In genomic region chr5:38783011-38783551, GRCh38 we compare ENCODE assay signal across 10 cellular contexts.
DNase-seq lines count a peak whose midpoint lies in the region; ATAC-seq and TF ChIP-seq lines count a peak whose summit lies in the region.
"Had no signal": no experiment of that assay in that cellular context is flagged by ENCODE, and none has a peak within 500 bp of the region (broad histone marks: within the 10 kb centered on the region; RNA-seq: fewer than 3 reads in every experiment).

No MANE protein-coding gene starts in this region.

- DNase-seq in LHCN-M2 (ENCODE audit: low read depth) (peak; percentile 97), T1000 (lab: John Stamatoyannopoulos, UW) (peak; percentile 65), hepatocyte (ENCODE audit: low spot score) (peak; percentile 29), tibial artery (peak in 1 of 2 donors; percentile 49), COR-L47 (lab: John Stamatoyannopoulos, UW) (no peak), T-helper 17 cell (no peak)
- no peak for DNase-seq in activated CD8-positive, alpha-beta T cell treated with anti-CD3 and anti-CD28 coated beads, Interleukin-2, amount 10 ng/mL, durations not matched to agents 7 days and 5 days
- DNase-seq: activated T-cell treated with anti-CD3 and anti-CD28 coated beads, Interleukin-2, amount 50 U/mL, for 1 hour; stimulated activated CD4-positive, alpha-beta T cell treated with anti-CD3 and anti-CD28 coated beads, Interleukin-1b, Interleukin-23, amount 100 ng/mL, for 48 hours had no signal

- CTCF ChIA-PET in activated CD8-positive, alpha-beta T cell treated with anti-CD3 and anti-CD28 coated beads, Interleukin-2, amount 10 ng/mL, durations not matched to agents 7 days and 5 days (lab: Charles Lee) = interaction anchor here (1.6 kb wide), 2 partner anchors 27 to 49 kb away, joined by 3 read pairs; no protein-coding TSS in a partner anchor

- WGBS in hepatocyte (ENCODE audit: low lambda C conversion rate, missing lambda C conversion rate) = 27% methylated on average over 2 of the region's 2 CpGs

- H3K9me3 ChIP-seq in hepatocyte (ENCODE audit: low read depth) (no peaks in the 10 kb centered on the region), tibial artery (no peaks in the 10 kb centered on the region), T-helper 17 cell (ENCODE audit: control insufficient read depth, low read length, poor library complexity, severe bottlenecking) (no peaks in the 10 kb centered on the region)

- no peaks in the 10 kb centered on the region for H3K9me3 Mint-ChIP-seq in activated CD8-positive, alpha-beta T cell treated with anti-CD3 and anti-CD28 coated beads, Interleukin-2, amount 10 ng/mL, durations not matched to agents 7 days and 5 days (ENCODE audit: insufficient read depth)

- no peak overlapping the region for H2AFZ ChIP-seq in hepatocyte

- H3K27me3 ChIP-seq in hepatocyte = no peaks in the 10 kb centered on the region
- H3K27me3 ChIP-seq in tibial artery = no peaks in the 10 kb centered on the region

- intact Hi-C loops in tibial artery (cut with DNase I; ENCODE audit: low total_unique reads) = loop anchor here (5.0 to 10.0 kb wide), 2 partner anchors 228 to 1729 kb away; partner anchors contain the start of gene LIFR

- no peak overlapping the region for H3K4me3 ChIP-seq in hepatocyte
- H3K4me3 ChIP-seq in tibial artery = no peak overlapping the region

- no peaks in the 10 kb centered on the region for H3K79me2 ChIP-seq in hepatocyte

- TF ChIP-seq CTCF in hepatocyte (IDR thresholded peaks at IDR 0.05; ENCODE audit: poor library complexity) (no peak), tibial artery (IDR thresholded peaks at IDR 0.05) (peak in 1 of 2 experiments; percentile 35)

- no peak overlapping the region for H3K27ac Mint-ChIP-seq in T-helper 17 cell
- no peak overlapping the region for H3K27ac Mint-ChIP-seq in activated CD8-positive, alpha-beta T cell treated with anti-CD3 and anti-CD28 coated beads, Interleukin-2, amount 10 ng/mL, durations not matched to agents 7 days and 5 days

- H3K27me3 Mint-ChIP-seq in T-helper 17 cell = peaks cover 20% of the 10 kb centered on the region
- H3K27me3 Mint-ChIP-seq in activated CD8-positive, alpha-beta T cell treated with anti-CD3 and anti-CD28 coated beads, Interleukin-2, amount 10 ng/mL, durations not matched to agents 7 days and 5 days (ENCODE audit: low read depth) = peaks cover 2% of the 10 kb centered on the region

- H3K27ac ChIP-seq in hepatocyte = peak overlapping the region; percentile 23
- H3K27ac ChIP-seq in tibial artery = peak overlapping the region; percentile 71 to 78

- H3K9me2 ChIP-seq in hepatocyte (replicated peaks; ENCODE audit: insufficient read depth) = no peaks in the 10 kb centered on the region

- H3K36me3 Mint-ChIP-seq in T-helper 17 cell (ENCODE audit: low read depth) = no peaks in the 10 kb centered on the region
- no peaks in the 10 kb centered on the region for H3K36me3 Mint-ChIP-seq in activated CD8-positive, alpha-beta T cell treated with anti-CD3 and anti-CD28 coated beads, Interleukin-2, amount 10 ng/mL, durations not matched to agents 7 days and 5 days (ENCODE audit: low read depth)

- POLR2A ChIA-PET in activated CD8-positive, alpha-beta T cell treated with anti-CD3 and anti-CD28 coated beads, Interleukin-2, amount 10 ng/mL, durations not matched to agents 7 days and 5 days (lab: Charles Lee) = no interaction called here

- H4K20me1 ChIP-seq in hepatocyte (ENCODE audit: insufficient read depth, poor library complexity, severe bottlenecking) = no peaks in the 10 kb centered on the region

- peaks cover 6% of the 10 kb centered on the region for H3K4me1 ChIP-seq in hepatocyte (ENCODE audit: insufficient read depth)
- H3K4me1 ChIP-seq in tibial artery = peaks cover 0 to 34% (median 24%) of the 10 kb centered on the region in 4 donors

- H3K4me3 Mint-ChIP-seq in T-helper 17 cell = no peak overlapping the region
- H3K4me3 Mint-ChIP-seq in activated CD8-positive, alpha-beta T cell treated with anti-CD3 and anti-CD28 coated beads, Interleukin-2, amount 10 ng/mL, durations not matched to agents 7 days and 5 days = no peak overlapping the region

- ATAC-seq in GM18511 (IDR thresholded peaks at IDR 0.05; ENCODE audit: unreplicated experiment) (no peak), T-helper 17 cell (no peak)
- no peak for ATAC-seq in activated CD8-positive, alpha-beta T cell treated with anti-CD3 and anti-CD28 coated beads, Interleukin-2, amount 10 ng/mL, durations not matched to agents 7 days and 5 days

- no peak overlapping the region for H3K4me2 ChIP-seq in hepatocyte

- H3K4me1 Mint-ChIP-seq in T-helper 17 cell = no peaks in the 10 kb centered on the region
- no peaks in the 10 kb centered on the region for H3K4me1 Mint-ChIP-seq in activated CD8-positive, alpha-beta T cell treated with anti-CD3 and anti-CD28 coated beads, Interleukin-2, amount 10 ng/mL, durations not matched to agents 7 days and 5 days (ENCODE audit: low read depth)

- no peaks in the 10 kb centered on the region for H3K36me3 ChIP-seq in hepatocyte (replicated peaks; ENCODE audit: insufficient read depth, low read depth)
- H3K36me3 ChIP-seq in tibial artery = no peaks in the 10 kb centered on the region

Comparison
In these comparisons a context has a peak if more than half of its experiments do, and no peak if none do; other contexts are left out.
1. DNase-seq: peak in LHCN-M2 (single experiment), T1000 (single experiment) and hepatocyte (single experiment); none in COR-L47 (single experiment), T-helper 17 cell (0 of 3) and activated CD8-positive, alpha-beta T cell treated with anti-CD3 and anti-CD28 coated beads, Interleukin-2, amount 10 ng/mL, durations not matched to agents 7 days and 5 days (single experiment).